Comparison of ENCODE assay signal across 8 cellular contexts in the genomic region with DNA sequence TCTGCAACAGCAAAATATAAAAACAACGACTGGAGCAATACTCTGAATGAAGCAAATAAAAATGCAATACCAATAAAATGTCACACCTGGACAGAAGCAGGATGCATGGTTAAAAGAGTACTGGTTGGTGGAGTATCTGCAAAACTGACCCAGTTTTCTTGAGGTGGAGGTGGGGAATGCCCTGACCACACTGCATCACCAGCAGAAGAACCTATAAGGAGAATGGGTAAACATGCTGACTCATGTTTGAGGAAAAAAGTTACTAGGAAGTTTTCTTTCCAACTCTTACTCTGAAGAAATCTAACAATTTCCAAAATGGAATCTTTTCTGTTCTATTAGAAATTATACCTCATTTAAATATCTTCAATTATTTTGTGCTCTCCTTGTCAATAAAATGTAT. TPM values are rescaled to one million over a fixed set of nuclear protein-coding genes. Genes with fewer than 3 reads are reported as not detected.
DNase-seq lines count a peak whose midpoint lies in the region; ATAC-seq, FAIRE-seq and TF ChIP-seq lines count a peak whose summit lies in the region.

No MANE protein-coding gene starts in this region.

- no peak for FAIRE-seq in endothelial cell of umbilical vein (lab: Jason Lieb, UNC)

- POLR2A ChIA-PET in endothelial cell of umbilical vein (lab: Charles Lee): no interaction called here

- dilution Hi-C loops in endothelial cell of umbilical vein (cut with MboI; ENCODE audit: extremely low pct_ligation_motif_present, low sequenced_read_pairs): no loop called here

- 92% methylated on average over 1 of the region's 1 CpG for WGBS in right cardiac atrium

- H3K27me3 ChIP-seq in endothelial cell of umbilical vein (ENCODE audit: control insufficient read depth in 2 of 2, insufficient read depth in 2 of 2, low read length in 2 of 2): no peaks in the 10 kb centered on the region
- no peaks in the 10 kb centered on the region for H3K27me3 ChIP-seq in right cardiac atrium (ENCODE audit: control insufficient read depth, insufficient read depth)
- no peaks in the 10 kb centered on the region for H3K27me3 ChIP-seq in H7 (ENCODE audit: control insufficient read depth, insufficient read depth, low read length)

- intact Hi-C loops in endothelial cell of umbilical vein (cut with micrococcal nuclease) (no loop called here), right cardiac atrium (cut with DNase I) (no loop called here)

- H2AFZ ChIP-seq in endothelial cell of umbilical vein (ENCODE audit: low read depth, low read length): no peak overlapping the region

- CTCF ChIA-PET in endothelial cell of umbilical vein (lab: Charles Lee): no interaction called here

- TF ChIP-seq POLR2A in endothelial cell of umbilical vein (IDR thresholded peaks at IDR 0.05; ENCODE audit: low read depth, low read length): no peak

- TF ChIP-seq CTCF in endothelial cell of umbilical vein (IDR thresholded peaks at IDR 0.05; ENCODE audit: extremely low read depth in 1 of 2, insufficient read depth in 1 of 2, low read depth in 1 of 2, low read length in 2 of 2): no peak

- no peak for ATAC-seq in esophagus mucosa
- ATAC-seq in right cardiac atrium: no peak

- H3K9me1 ChIP-seq in endothelial cell of umbilical vein (replicated peaks; ENCODE audit: control insufficient read depth, extremely low read depth, insufficient read depth, low read length): no peaks in the 10 kb centered on the region

- H3K36me3 ChIP-seq in endothelial cell of umbilical vein (ENCODE audit: control insufficient read depth in 2 of 2, extremely low read depth in 1 of 2, insufficient read depth in 2 of 2, low read length in 2 of 2) (peaks cover 2 to 6% of the 10 kb centered on the region in 2 experiments), H7 (replicated peaks; ENCODE audit: control insufficient read depth, insufficient read depth, low read length) (peaks cover 3% of the 10 kb centered on the region; the same call in 1 of the 2 replicates)

- H3K4me3 ChIP-seq in endothelial cell of umbilical vein (replicated peaks in 1 of 3; ENCODE audit: insufficient read depth in 1 of 3, low read depth in 1 of 3, low read length in 3 of 3): no peak overlapping the region
- no peak overlapping the region for H3K4me3 ChIP-seq in right cardiac atrium (ENCODE audit: low read length)
- no peak overlapping the region for H3K4me3 ChIP-seq in H7 (ENCODE audit: insufficient read depth, low read depth, low read length)

- no peak overlapping the region for H3K27ac ChIP-seq in endothelial cell of umbilical vein (ENCODE audit: insufficient read depth, low read depth, low read length)
- H3K27ac ChIP-seq in substantia nigra (ENCODE audit: low read depth, low read length, poor library complexity, severe bottlenecking): no peak overlapping the region
- no peak overlapping the region for H3K27ac ChIP-seq in right cardiac atrium (ENCODE audit: low read length)

- H3K4me1 ChIP-seq in endothelial cell of umbilical vein (ENCODE audit: control insufficient read depth, extremely low read depth, insufficient read depth, low read length) (no peaks in the 10 kb centered on the region), right cardiac atrium (ENCODE audit: control insufficient read depth, insufficient read depth, low read length) (peaks cover 2% of the 10 kb centered on the region)

- H3K9ac ChIP-seq in endothelial cell of umbilical vein (replicated peaks; ENCODE audit: extremely low read depth, insufficient read depth, low read length): no peak overlapping the region

- H3K79me2 ChIP-seq in endothelial cell of umbilical vein (ENCODE audit: control insufficient read depth, insufficient read depth, low read length): peaks cover 20% of the 10 kb centered on the region

- no peaks in the 10 kb centered on the region for H4K20me1 ChIP-seq in endothelial cell of umbilical vein (replicated peaks; ENCODE audit: control insufficient read depth, extremely low read depth, insufficient read depth, low read length)

- no peaks in the 10 kb centered on the region for H3K9me3 ChIP-seq in endothelial cell of umbilical vein (replicated peaks; ENCODE audit: control insufficient read depth, insufficient read depth, low read length)
- H3K9me3 ChIP-seq in right cardiac atrium (ENCODE audit: control insufficient read depth, low read length): no peaks in the 10 kb centered on the region

- H3K4me2 ChIP-seq in endothelial cell of umbilical vein (ENCODE audit: insufficient read depth, low read length): no peak overlapping the region

- peak; percentile 5 for DNase-seq in stimulated activated CD8-positive, alpha-beta memory T cell treated with anti-CD3 and anti-CD28 coated beads, Interleukin-12 subunit alpha, Interleukin-12 subunit beta, amount 100 ng/mL, for 1 hour (ENCODE audit: low read depth)
- no peak for DNase-seq in stimulated activated CD8-positive, alpha-beta memory T cell treated with anti-CD3 and anti-CD28 coated beads, Interleukin-4, amount 100 ng/mL, for 48 hours
- peak; percentile 75 for DNase-seq in M059J (ENCODE audit: low read depth)
- DNase-seq in endothelial cell of umbilical vein (ENCODE audit: low read depth, low spot score): peak; percentile 31
- no peak for DNase-seq in substantia nigra (lab: John Stamatoyannopoulos, UW)
- no peak for DNase-seq in right cardiac atrium
- DNase-seq in H7: no peak

- no TSS peak for BruUV-seq in endothelial cell of umbilical vein (replicated peaks; lab: Mats Ljungman, UMichigan)

TF ChIP-seq in endothelial cell of umbilical vein, 7 proteins besides CTCF, POLR2A, EP300 and RAD21:
- TF ChIP-seq JUN (IDR thresholded peaks at IDR 0.05; ENCODE audit: borderline replicate concordance, insufficient read depth, insufficient read length, low read depth) (no peak), EZH2 (IDR thresholded peaks at IDR 0.05; ENCODE audit: borderline replicate concordance, low read depth, low read length, severe bottlenecking) (no peak), FOS (IDR thresholded peaks at IDR 0.05; ENCODE audit: borderline replicate concordance, insufficient read depth, low read length) (peak; percentile 25)

RNA-seq across cellular contexts. Expression of a gene that starts 43.6 kb away (rescaled TPM):
- total RNA-seq in M059J (2014; rRNA removed; shearing (Covaris generic)): 39.0 and 44.6 TPM in 2 replicates
- total RNA-seq in endothelial cell of umbilical vein: 26.3 and 35.0 TPM in 2 replicates
- polyA plus RNA-seq in endothelial cell of umbilical vein: 20.6 TPM in 2 replicates
- polyA plus RNA-seq in endothelial cell of umbilical vein (2011; cell fraction: cytosol; rRNA removed): 22.4 and 25.0 TPM in 2 replicates
- polyA plus RNA-seq in endothelial cell of umbilical vein (2011; cell fraction: nucleus; rRNA removed): 42.7 and 49.2 TPM in 2 replicates
- 19.1 and 26.8 TPM in 2 replicates for polyA plus RNA-seq in endothelial cell of umbilical vein (2012)
- polyA minus RNA-seq in endothelial cell of umbilical vein: 26.2 and 33.7 TPM in 2 replicates
- polyA minus RNA-seq in endothelial cell of umbilical vein (2011; cell fraction: cytosol; rRNA and poly(A)+ RNA removed): 12.3 TPM
- 41.6 and 51.2 TPM in 2 replicates for polyA minus RNA-seq in endothelial cell of umbilical vein (2011; cell fraction: nucleus; rRNA and poly(A)+ RNA removed)
- 42.2 TPM for total RNA-seq in esophagus mucosa
- 10 to 100 TPM; 35.3 to 40.9 (median 37.3) TPM for total RNA-seq in right cardiac atrium
- 18.1 TPM for polyA plus RNA-seq in right cardiac atrium
- 55.8 and 64.1 TPM in 2 replicates for total RNA-seq in H7 (2014; rRNA removed; shearing (Covaris generic))

Comparison
In these comparisons a context has a peak if more than half of its experiments do, and no peak if none do; other contexts are left out.
1. DNase-seq: peak in stimulated activated CD8-positive, alpha-beta memory T cell treated with anti-CD3 and anti-CD28 coated beads, Interleukin-12 subunit alpha, Interleukin-12 subunit beta, amount 100 ng/mL, for 1 hour (single experiment), M059J (single experiment) and endothelial cell of umbilical vein (single experiment); none in stimulated activated CD8-positive, alpha-beta memory T cell treated with anti-CD3 and anti-CD28 coated beads, Interleukin-4, amount 100 ng/mL, for 48 hours (single experiment), substantia nigra (0 of 49), right cardiac atrium (0 of 3) and H7 (single experiment).